ENCODE assay signal across 1 cellular context in the genomic region with DNA sequence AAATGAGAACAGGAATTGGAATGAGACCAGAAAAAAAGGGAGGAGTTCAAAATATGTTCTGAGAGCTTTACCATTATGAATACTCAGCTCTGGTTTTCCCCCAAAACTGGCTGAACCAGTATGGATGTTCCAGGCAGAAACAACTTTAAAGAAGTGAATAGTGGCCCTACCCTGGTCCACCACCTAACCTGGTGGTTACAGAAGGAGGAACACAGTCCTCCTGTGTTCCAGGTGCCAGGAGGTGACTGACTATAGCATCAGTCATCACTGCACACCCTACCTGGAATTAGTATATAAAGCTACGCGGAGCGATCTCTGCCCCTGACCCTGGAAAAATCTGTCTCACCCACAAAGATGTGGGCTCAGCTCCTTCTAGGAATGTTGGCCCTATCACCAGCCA.
TF ChIP-seq lines count a peak whose summit lies in the region.

Gene A2ML1 (plus strand): TSS at position 324 of the 400 bp plus-strand sequence. CDS start 31 bp downstream, at position 355.

TF ChIP-seq in WTC11, 78 proteins besides CTCF, POLR2A, EP300 and RAD21 (continued from another document):
- TF ChIP-seq, protein P1, sequence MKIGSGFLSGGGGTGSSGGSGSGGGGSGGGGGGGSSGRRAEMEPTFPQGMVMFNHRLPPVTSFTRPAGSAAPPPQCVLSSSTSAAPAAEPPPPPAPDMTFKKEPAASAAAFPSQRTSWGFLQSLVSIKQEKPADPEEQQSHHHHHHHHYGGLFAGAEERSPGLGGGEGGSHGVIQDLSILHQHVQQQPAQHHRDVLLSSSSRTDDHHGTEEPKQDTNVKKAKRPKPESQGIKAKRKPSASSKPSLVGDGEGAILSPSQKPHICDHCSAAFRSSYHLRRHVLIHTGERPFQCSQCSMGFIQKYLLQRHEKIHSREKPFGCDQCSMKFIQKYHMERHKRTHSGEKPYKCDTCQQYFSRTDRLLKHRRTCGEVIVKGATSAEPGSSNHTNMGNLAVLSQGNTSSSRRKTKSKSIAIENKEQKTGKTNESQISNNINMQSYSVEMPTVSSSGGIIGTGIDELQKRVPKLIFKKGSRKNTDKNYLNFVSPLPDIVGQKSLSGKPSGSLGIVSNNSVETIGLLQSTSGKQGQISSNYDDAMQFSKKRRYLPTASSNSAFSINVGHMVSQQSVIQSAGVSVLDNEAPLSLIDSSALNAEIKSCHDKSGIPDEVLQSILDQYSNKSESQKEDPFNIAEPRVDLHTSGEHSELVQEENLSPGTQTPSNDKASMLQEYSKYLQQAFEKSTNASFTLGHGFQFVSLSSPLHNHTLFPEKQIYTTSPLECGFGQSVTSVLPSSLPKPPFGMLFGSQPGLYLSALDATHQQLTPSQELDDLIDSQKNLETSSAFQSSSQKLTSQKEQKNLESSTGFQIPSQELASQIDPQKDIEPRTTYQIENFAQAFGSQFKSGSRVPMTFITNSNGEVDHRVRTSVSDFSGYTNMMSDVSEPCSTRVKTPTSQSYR (CRISPR knock-in tag; IDR thresholded peaks at IDR 0.05), result no peak
- TF ChIP-seq SMAD4 (CRISPR knock-in tag; IDR thresholded peaks at IDR 0.05) (no peak), ELF4 (CRISPR knock-in tag; IDR thresholded peaks at IDR 0.05; ENCODE audit: low read depth) (no peak), TP53 (CRISPR knock-in tag; IDR thresholded peaks at IDR 0.05) (no peak), CBFB (CRISPR knock-in tag; IDR thresholded peaks at IDR 0.05; ENCODE audit: low read depth) (no peak), ZNF512 (CRISPR knock-in tag; IDR thresholded peaks at IDR 0.05; ENCODE audit: borderline replicate concordance) (no peak), ZNF138 (CRISPR knock-in tag; conservative IDR thresholded peaks at IDR 0.05) (no peak), ATF3 (CRISPR knock-in tag; conservative IDR thresholded peaks at IDR 0.05) (no peak), NR2C2 (CRISPR knock-in tag; IDR thresholded peaks at IDR 0.05) (no peak), KAT7 (CRISPR knock-in tag; IDR thresholded peaks at IDR 0.05; ENCODE audit: borderline replicate concordance) (no peak), EMX1 (CRISPR knock-in tag; IDR thresholded peaks at IDR 0.05) (no peak), MXD4 (CRISPR knock-in tag; IDR thresholded peaks at IDR 0.05; ENCODE audit: borderline replicate concordance) (no peak), TEAD1 (CRISPR knock-in tag; IDR thresholded peaks at IDR 0.05) (no peak)
